In the genomic region with DNA sequence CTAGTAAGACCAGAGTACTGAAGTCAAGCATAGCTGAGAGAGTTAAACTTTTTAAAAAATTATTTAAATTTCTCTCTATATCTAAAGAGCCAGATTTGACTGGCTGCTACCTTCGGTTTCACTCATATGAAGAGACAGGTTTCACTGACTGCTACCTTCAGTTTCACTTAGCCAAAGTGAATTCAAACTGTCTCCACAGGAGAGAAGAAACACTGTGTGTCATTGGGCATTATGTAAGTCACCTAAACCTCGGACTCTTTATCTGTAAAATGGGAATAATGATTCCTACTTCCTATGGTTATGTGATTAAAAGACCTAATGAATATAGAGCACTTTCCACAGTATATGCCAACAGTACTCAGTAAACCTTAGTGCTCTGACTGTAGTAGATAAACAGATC, we compare ENCODE assay signal across 9 cellular contexts. TPM values are rescaled to one million over a fixed set of nuclear protein-coding genes. Genes with fewer than 3 reads are reported as not detected.
A peak's percentile ranks its signal among the peaks of the same experiment; 100 is the strongest.
DNase-seq lines count a peak whose midpoint lies in the region; ATAC-seq, FAIRE-seq and TF ChIP-seq lines count a peak whose summit lies in the region.
"Had no signal": no experiment of that assay in that cellular context is flagged by ENCODE, and none has a peak within 500 bp of the region (broad histone marks: within the 10 kb centered on the region; RNA-seq: fewer than 3 reads in every experiment).

No MANE protein-coding gene starts in this region.

- no peaks in the 10 kb centered on the region for H3K36me3 ChIP-seq in body of pancreas (replicated peaks in 1 of 2; ENCODE audit: insufficient read depth in 1 of 2, low read depth in 2 of 2)
- H3K36me3 ChIP-seq: BE2C had no signal

- 32 to 34% methylated on average over 2 of the region's 2 CpGs for WGBS in body of pancreas, 2 donors

- TF ChIP-seq CTCF in body of pancreas (IDR thresholded peaks at IDR 0.05) (no peak), D721Med (IDR thresholded peaks at IDR 0.05; ENCODE audit: insufficient read depth, missing control alignments) (no peak), progenitor cell of endocrine pancreas (IDR thresholded peaks at IDR 0.05; ENCODE audit: unreplicated experiment) (no peak), CD14-positive monocyte (IDR thresholded peaks at IDR 0.05) (no peak)

- in situ Hi-C loops in ACHN (cut with HindIII; ENCODE audit: low pct_ligation_motif_present, low pct_unique_long_range_greater_than_20kb, low sequenced_read_pairs) = no loop called here

- H3K4me3 ChIP-seq in body of pancreas = no peak overlapping the region

- H3K4me1 ChIP-seq in body of pancreas = peaks cover 44% of the 10 kb centered on the region
- H3K4me1 ChIP-seq: BE2C had no signal

- no peaks in the 10 kb centered on the region for H3K27me3 ChIP-seq in body of pancreas
- H3K27me3 ChIP-seq: BE2C had no signal

- H3K4me1 Mint-ChIP-seq in progenitor cell of endocrine pancreas (ENCODE audit: low read depth) (peaks cover 2% of the 10 kb centered on the region), CD14-positive monocyte (peaks cover 25% of the 10 kb centered on the region)

- intact Hi-C loops in body of pancreas (cut with DNase I) = no loop called here
- intact Hi-C loops in CD14-positive monocyte (cut with micrococcal nuclease) = no loop called here

- H3K27ac Mint-ChIP-seq in progenitor cell of endocrine pancreas (no peak overlapping the region), CD14-positive monocyte (peak overlapping the region in 1 of 7 donors; percentile 46)

- H3K27ac ChIP-seq in body of pancreas = peak overlapping the region; percentile 80 to 86 (median 82)

- H3K9me3 ChIP-seq in body of pancreas = no peaks in the 10 kb centered on the region
- H3K9me3 ChIP-seq: BE2C had no signal

- H3K36me3 Mint-ChIP-seq in progenitor cell of endocrine pancreas (ENCODE audit: insufficient read depth) = no peaks in the 10 kb centered on the region
- H3K36me3 Mint-ChIP-seq in CD14-positive monocyte = peaks cover 0 to 3% of the 10 kb centered on the region in 2 donors

- TF ChIP-seq POLR2A in body of pancreas (IDR thresholded peaks at IDR 0.05) = no peak

- H3K4me3 Mint-ChIP-seq in progenitor cell of endocrine pancreas (ENCODE audit: low read depth) = no peak overlapping the region
- H3K4me3 Mint-ChIP-seq in CD14-positive monocyte = no peak overlapping the region

- ATAC-seq in GM19372 (IDR thresholded peaks at IDR 0.05; ENCODE audit: low read depth, unreplicated experiment) (peak; percentile 94), HG03039 (IDR thresholded peaks at IDR 0.05; ENCODE audit: unreplicated experiment) (peak; percentile 87), body of pancreas (no peak)

- peaks cover 10% of the 10 kb centered on the region for H3K27me3 Mint-ChIP-seq in progenitor cell of endocrine pancreas
- peaks cover 3 to 11% (median 5%) of the 10 kb centered on the region in 3 donors for H3K27me3 Mint-ChIP-seq in CD14-positive monocyte (ENCODE audit: low read depth in 3 of 3)

- no peaks in the 10 kb centered on the region for H3K9me3 Mint-ChIP-seq in progenitor cell of endocrine pancreas (ENCODE audit: low read depth)
- peaks cover 0 to 3% (median 1%) of the 10 kb centered on the region in 7 donors for H3K9me3 Mint-ChIP-seq in CD14-positive monocyte

- FAIRE-seq in D721Med (lab: Jason Lieb, UNC) = no peak

- peak; percentile 52 for DNase-seq in ACHN
- no peak for DNase-seq in body of pancreas
- no peak for DNase-seq in middle frontal gyrus (ENCODE audit: extremely low spot score, low spot score)
- no peak for DNase-seq in D721Med (ENCODE audit: insufficient read length, low spot score)
- no peak for DNase-seq in progenitor cell of endocrine pancreas (ENCODE audit: low spot score, unreplicated experiment)
- no peak for DNase-seq in CD14-positive monocyte (ENCODE audit: low spot score)
- DNase-seq: BE2C had no signal

RNA-seq across cellular contexts. Expression of a gene that starts 41.6 kb away (rescaled TPM):
- total RNA-seq in body of pancreas (10 to 100 TPM; 21.3 to 23.7 TPM), progenitor cell of endocrine pancreas (44.4 and 46.0 TPM in 2 replicates)
- polyA plus RNA-seq in CD14-positive monocyte = not detected
